ENCODE assay signal across 14 cellular contexts in genomic region chr13:98415326-98416070, GRCh38.
"Had no signal": no experiment of that assay in that cellular context is flagged by ENCODE, and none has a peak within 500 bp of the region (broad histone marks: within the 10 kb centered on the region; RNA-seq: fewer than 3 reads in every experiment).

No MANE protein-coding gene starts in this region.

- ATAC-seq: activated CD8-positive, alpha-beta memory T cell treated with anti-CD3 and anti-CD28 coated beads, Interleukin-2, amount 10 ng/mL, durations not matched to agents 7 days and 5 days; activated naive CD4-positive, alpha-beta T cell treated with anti-CD3 and anti-CD28 coated beads, Interleukin-2, amount 50 U/mL, for 72 hours; left cardiac atrium had no signal

- H3K4me3 Mint-ChIP-seq: activated CD8-positive, alpha-beta memory T cell treated with anti-CD3 and anti-CD28 coated beads, Interleukin-2, amount 10 ng/mL, durations not matched to agents 7 days and 5 days; activated T-cell treated with anti-CD3 and anti-CD28 coated beads, Interleukin-2, amount 50 U/mL, for 24 hours; nephron had no signal

- H3K27ac ChIP-seq: esophagus muscularis mucosa, skin epidermis had no signal

- H3K27ac Mint-ChIP-seq: activated CD8-positive, alpha-beta memory T cell treated with anti-CD3 and anti-CD28 coated beads, Interleukin-2, amount 10 ng/mL, durations not matched to agents 7 days and 5 days; activated naive CD4-positive, alpha-beta T cell treated with anti-CD3 and anti-CD28 coated beads, Interleukin-2, amount 50 U/mL, for 72 hours; activated T-cell treated with anti-CD3 and anti-CD28 coated beads, Interleukin-2, amount 50 U/mL, for 24 hours had no signal

- H3K9me3 ChIP-seq: esophagus muscularis mucosa had no signal

- H3K4me1 ChIP-seq: esophagus muscularis mucosa had no signal

- H3K36me3 Mint-ChIP-seq: activated CD8-positive, alpha-beta memory T cell treated with anti-CD3 and anti-CD28 coated beads, Interleukin-2, amount 10 ng/mL, durations not matched to agents 7 days and 5 days had no signal

- H3K9me3 Mint-ChIP-seq: activated T-cell treated with anti-CD3 and anti-CD28 coated beads, Interleukin-2, amount 50 U/mL, for 24 hours had no signal

- DNase-seq: activated CD4-positive, alpha-beta T cell treated with anti-CD3 and anti-CD28 coated beads, Interleukin-2, amount 50 U/mL, for 4 hours; activated CD4-positive, CD25-positive, alpha-beta regulatory T cell treated with anti-CD3 and anti-CD28 coated beads, Interleukin-2, amount 50 U/mL, for 72 hours; activated CD8-positive, alpha-beta memory T cell treated with anti-CD3 and anti-CD28 coated beads, Interleukin-2, amount 10 ng/mL, durations not matched to agents 7 days and 5 days; activated effector memory CD4-positive, alpha-beta T cell treated with anti-CD3 and anti-CD28 coated beads, Interleukin-2, amount 50 U/mL, for 16 hours; activated T-cell treated with anti-CD3 and anti-CD28 coated beads, Interleukin-2, amount 50 U/mL, for 24 hours; glutamatergic neuron; left cardiac atrium; retina; substantia nigra; T-helper 2 cell had no signal

- H3K4me3 ChIP-seq: esophagus muscularis mucosa, skin epidermis had no signal

- H3K27me3 ChIP-seq: esophagus muscularis mucosa had no signal
